ENCODE assay signal across 9 cellular contexts in the genomic region with DNA sequence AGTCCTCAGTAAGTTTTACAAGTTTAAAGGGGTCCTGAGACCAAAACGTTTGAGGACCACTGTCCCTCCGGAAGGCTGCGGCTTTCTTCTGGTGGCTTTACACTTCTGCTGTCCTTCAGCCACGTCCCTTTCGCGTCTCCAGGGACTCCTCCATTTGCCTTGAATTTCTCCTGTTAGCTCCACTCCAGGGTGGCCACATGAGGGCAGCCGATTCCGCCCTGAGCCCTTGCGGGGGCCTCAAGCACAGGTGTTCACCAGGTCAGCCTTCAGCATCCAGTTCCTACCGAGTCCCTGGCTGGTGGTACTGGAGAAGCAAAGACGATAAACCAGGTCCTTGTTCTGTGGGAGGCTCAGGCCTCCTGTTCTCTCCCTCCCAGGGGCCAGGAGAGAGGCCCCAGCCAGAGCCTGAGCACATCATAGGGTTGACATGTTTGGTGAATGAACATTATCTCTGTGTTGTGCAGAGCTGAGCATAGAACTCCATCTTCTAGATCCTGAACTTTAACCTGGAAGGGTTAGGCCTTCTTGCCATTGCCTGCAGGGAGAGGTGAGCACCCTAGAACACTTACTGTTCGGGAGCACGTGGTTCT. TPM values are rescaled to one million over a fixed set of nuclear protein-coding genes. Genes with fewer than 3 reads are reported as not detected.
DNase-seq lines count a peak whose midpoint lies in the region; ATAC-seq, FAIRE-seq and TF ChIP-seq lines count a peak whose summit lies in the region.
"Had no signal": no experiment of that assay in that cellular context is flagged by ENCODE, and none has a peak within 500 bp of the region (broad histone marks: within the 10 kb centered on the region; RNA-seq: fewer than 3 reads in every experiment).

No MANE protein-coding gene starts in this region.

- no peak overlapping the region for H2AFZ ChIP-seq in endothelial cell of umbilical vein (ENCODE audit: low read depth, low read length)

- 71% methylated on average over 13 of the region's 13 CpGs for WGBS in A549 (ENCODE audit: missing lambda C conversion rate)

- no peak for FAIRE-seq in A549 (lab: Jason Lieb, UNC)
- FAIRE-seq in endothelial cell of umbilical vein (lab: Jason Lieb, UNC): peak; percentile 35

- peaks cover 7% of the 10 kb centered on the region for H3K4me1 Mint-ChIP-seq in activated CD4-positive, alpha-beta T cell treated with anti-CD3 and anti-CD28 coated beads, Interleukin-2, amount 10 ng/mL, durations not matched to agents 24 days and 14 days

- POLR2A ChIA-PET in A549 (lab: Yijun Ruan, JAX): no interaction called here
- POLR2A ChIA-PET in endothelial cell of umbilical vein (lab: Charles Lee): no interaction called here

- no TSS peak for BruUV-seq in endothelial cell of umbilical vein (replicated peaks; lab: Mats Ljungman, UMichigan)

- H3K4me1 ChIP-seq in A549 (no peaks in the 10 kb centered on the region), endothelial cell of umbilical vein (ENCODE audit: control insufficient read depth, extremely low read depth, insufficient read depth, low read length) (no peaks in the 10 kb centered on the region), tibial artery (no peaks in the 10 kb centered on the region)

- TF ChIP-seq CTCF in A549 (IDR thresholded peaks at IDR 0.05) (peak; percentile 46), HL-60 (IDR thresholded peaks at IDR 0.05; ENCODE audit: insufficient read depth, low read length) (peak; percentile 44), endothelial cell of umbilical vein (IDR thresholded peaks at IDR 0.05; ENCODE audit: extremely low read depth in 1 of 2, insufficient read depth in 1 of 2, low read depth in 1 of 2, low read length in 2 of 2) (peak; percentile 23 to 55), tibial artery (IDR thresholded peaks at IDR 0.05) (peak; percentile 42 to 56)

- H3K9me3 Mint-ChIP-seq in activated CD4-positive, alpha-beta T cell treated with anti-CD3 and anti-CD28 coated beads, Interleukin-2, amount 10 ng/mL, durations not matched to agents 24 days and 14 days: no peaks in the 10 kb centered on the region
- H3K9me3 Mint-ChIP-seq: dendritic cell treated with granulocyte-macrophage colony-stimulating factor and Interleukin-4, amounts not matched to agents 40 ng/mL and 50 ng/mL, for 4 days had no signal

- dilution Hi-C loops in endothelial cell of umbilical vein (cut with MboI; ENCODE audit: extremely low pct_ligation_motif_present, low sequenced_read_pairs): no loop called here

- H3K27me3 ChIP-seq in HL-60 (ENCODE audit: insufficient read depth, poor library complexity, severe bottlenecking) (no peaks in the 10 kb centered on the region), endothelial cell of umbilical vein (ENCODE audit: control insufficient read depth in 2 of 2, insufficient read depth in 2 of 2, low read length in 2 of 2) (no peaks in the 10 kb centered on the region), tibial artery (no peaks in the 10 kb centered on the region)

- peak; percentile 55 to 59 for TF ChIP-seq RAD21 in A549 (conservative IDR thresholded peaks at IDR 0.05 in 1 of 2, IDR thresholded peaks at IDR 0.05 in 1 of 2)

- no peak overlapping the region for H3K4me2 ChIP-seq in A549
- no peak overlapping the region for H3K4me2 ChIP-seq in endothelial cell of umbilical vein (ENCODE audit: insufficient read depth, low read length)

- peak; percentile 28 to 44 for DNase-seq in A549 (ENCODE audit: low read depth in 1 of 2, low spot score in 1 of 2)
- peak; percentile 11 to 67 for DNase-seq in HL-60 (ENCODE audit: low read depth in 1 of 2, low spot score in 1 of 2)
- peak; percentile 77 for DNase-seq in activated CD4-positive, alpha-beta T cell treated with anti-CD3 and anti-CD28 coated beads, Interleukin-2, amount 10 ng/mL, durations not matched to agents 24 days and 14 days
- DNase-seq in endothelial cell of umbilical vein (ENCODE audit: low read depth, low spot score): peak; percentile 37
- peak; percentile 25 for DNase-seq in myocyte (ENCODE audit: low read depth)
- peak in 1 of 2 donors; percentile 57 for DNase-seq in tibial artery
- no peak for DNase-seq in ureter (ENCODE audit: low spot score)

- no peaks in the 10 kb centered on the region for H4K20me1 ChIP-seq in endothelial cell of umbilical vein (replicated peaks; ENCODE audit: control insufficient read depth, extremely low read depth, insufficient read depth, low read length)

- H3K36me3 ChIP-seq in endothelial cell of umbilical vein (ENCODE audit: control insufficient read depth in 2 of 2, extremely low read depth in 1 of 2, insufficient read depth in 2 of 2, low read length in 2 of 2): no peaks in the 10 kb centered on the region
- peaks cover 0 to 34% (median 0%) of the 10 kb centered on the region in 3 donors for H3K36me3 ChIP-seq in tibial artery

- no peak overlapping the region for H3K27ac Mint-ChIP-seq in activated CD4-positive, alpha-beta T cell treated with anti-CD3 and anti-CD28 coated beads, Interleukin-2, amount 10 ng/mL, durations not matched to agents 24 days and 14 days
- H3K27ac Mint-ChIP-seq: dendritic cell treated with granulocyte-macrophage colony-stimulating factor and Interleukin-4, amounts not matched to agents 40 ng/mL and 50 ng/mL, for 4 days had no signal

- intact Hi-C loops in activated CD4-positive, alpha-beta T cell treated with anti-CD3 and anti-CD28 coated beads, Interleukin-2, amount 10 ng/mL, durations not matched to agents 24 days and 14 days (cut with micrococcal nuclease): no loop called here
- intact Hi-C loops in endothelial cell of umbilical vein (cut with micrococcal nuclease) (loop anchor here (1.0 to 10.0 kb wide), 2 partner anchors 222 to 535 kb away; no protein-coding TSS in a partner anchor), tibial artery (cut with DNase I; ENCODE audit: low total_unique reads) (no loop called here)

- H3K79me2 ChIP-seq in endothelial cell of umbilical vein (ENCODE audit: control insufficient read depth, insufficient read depth, low read length): no peaks in the 10 kb centered on the region

- no peaks in the 10 kb centered on the region for H3K27me3 Mint-ChIP-seq in activated CD4-positive, alpha-beta T cell treated with anti-CD3 and anti-CD28 coated beads, Interleukin-2, amount 10 ng/mL, durations not matched to agents 24 days and 14 days
- H3K27me3 Mint-ChIP-seq: dendritic cell treated with granulocyte-macrophage colony-stimulating factor and Interleukin-4, amounts not matched to agents 40 ng/mL and 50 ng/mL, for 4 days had no signal

- H3K9me3 ChIP-seq in A549 (no peaks in the 10 kb centered on the region), endothelial cell of umbilical vein (replicated peaks; ENCODE audit: control insufficient read depth, insufficient read depth, low read length) (no peaks in the 10 kb centered on the region), tibial artery (no peaks in the 10 kb centered on the region)

- TF ChIP-seq POLR2A in A549 (IDR thresholded peaks at IDR 0.05; ENCODE audit: low read length): no peak
- TF ChIP-seq POLR2A in endothelial cell of umbilical vein (IDR thresholded peaks at IDR 0.05; ENCODE audit: low read depth, low read length): no peak

- H3K4me3 ChIP-seq in A549 (no peak overlapping the region), HL-60 (replicated peaks; ENCODE audit: insufficient read depth, low read length) (no peak overlapping the region), endothelial cell of umbilical vein (replicated peaks in 1 of 3; ENCODE audit: insufficient read depth in 1 of 3, low read depth in 1 of 3, low read length in 3 of 3) (no peak overlapping the region), tibial artery (no peak overlapping the region)

- no peak overlapping the region for H3K9ac ChIP-seq in endothelial cell of umbilical vein (replicated peaks; ENCODE audit: extremely low read depth, insufficient read depth, low read length)

- TF ChIP-seq EP300 in A549 (IDR thresholded peaks at IDR 0.05): no peak

- H3K9me1 ChIP-seq in endothelial cell of umbilical vein (replicated peaks; ENCODE audit: control insufficient read depth, extremely low read depth, insufficient read depth, low read length): no peaks in the 10 kb centered on the region

- H3K36me3 Mint-ChIP-seq in activated CD4-positive, alpha-beta T cell treated with anti-CD3 and anti-CD28 coated beads, Interleukin-2, amount 10 ng/mL, durations not matched to agents 24 days and 14 days (ENCODE audit: low read depth): peaks cover 3% of the 10 kb centered on the region

- H3K4me3 Mint-ChIP-seq in activated CD4-positive, alpha-beta T cell treated with anti-CD3 and anti-CD28 coated beads, Interleukin-2, amount 10 ng/mL, durations not matched to agents 24 days and 14 days: no peak overlapping the region
- H3K4me3 Mint-ChIP-seq: dendritic cell treated with granulocyte-macrophage colony-stimulating factor and Interleukin-4, amounts not matched to agents 40 ng/mL and 50 ng/mL, for 4 days had no signal

- H3K27ac ChIP-seq in A549 (no peak overlapping the region), HL-60 (replicated peaks) (no peak overlapping the region), endothelial cell of umbilical vein (ENCODE audit: insufficient read depth, low read depth, low read length) (no peak overlapping the region), tibial artery (no peak overlapping the region)

- ATAC-seq in A549 (peak; percentile 78 to 81; a peak in 5 of 6 replicates), GM18519 (IDR thresholded peaks at IDR 0.05; ENCODE audit: low FRiP score, unreplicated experiment) (peak; percentile 33)

- CTCF ChIA-PET in A549 (lab: Yijun Ruan, JAX): interaction anchor here (0.8 to 1.8 kb wide), 6 partner anchors 9 to 365 kb away, joined by 3 to 5 read pairs (median 3); no protein-coding TSS in a partner anchor
- CTCF ChIA-PET in endothelial cell of umbilical vein (lab: Charles Lee): interaction anchor here (0.5 to 3.1 kb wide), 22 partner anchors 8 to 630 kb away, joined by 3 to 41 read pairs (median 4); partner anchors contain the start of gene COQ8A

RNA-seq across cellular contexts. Expression of gene COQ8A, which starts 27.4 kb away (rescaled TPM):
- polyA plus RNA-seq in A549 (2011; rRNA removed): 10.8 and 11.1 TPM in 2 replicates
- 14.3 and 18.2 TPM in 2 replicates for polyA plus RNA-seq in A549 (2012; cell fraction: cytosol; rRNA removed)
- polyA plus RNA-seq in A549 (2012; cell fraction: nucleus; rRNA removed): 36.0 and 43.4 TPM in 2 replicates
- polyA plus RNA-seq in A549 (2017; fragmentation: RNase III; extraction: RNeasy Plus Mini Kit Qiagen cat#74134 plus additional on column Dnase treatment): 12.4 to 14.0 TPM (median 13.3 TPM) in 3 replicates
- polyA minus RNA-seq in A549 (2011; rRNA and poly(A)+ RNA removed): 7.9 TPM in 2 replicates
- total RNA-seq in activated CD4-positive, alpha-beta T cell treated with anti-CD3 and anti-CD28 coated beads, Interleukin-2, amount 10 ng/mL, durations not matched to agents 24 days and 14 days: 27.0 and 35.3 TPM in 2 replicates
- 7.3 and 9.4 TPM in 2 replicates for total RNA-seq in endothelial cell of umbilical vein
- polyA plus RNA-seq in endothelial cell of umbilical vein: 5.7 and 6.8 TPM in 2 replicates
- polyA plus RNA-seq in endothelial cell of umbilical vein (2011; cell fraction: cytosol; rRNA removed): 4.5 and 5.3 TPM in 2 replicates
- polyA plus RNA-seq in endothelial cell of umbilical vein (2011; cell fraction: nucleus; rRNA removed): 14.8 and 14.9 TPM in 2 replicates
- polyA plus RNA-seq in endothelial cell of umbilical vein (2012): 4.5 and 6.5 TPM in 2 replicates
- polyA minus RNA-seq in endothelial cell of umbilical vein: 5.6 and 6.3 TPM in 2 replicates
- polyA minus RNA-seq in endothelial cell of umbilical vein (2011; cell fraction: cytosol; rRNA and poly(A)+ RNA removed): 11.8 TPM
- 3.5 and 4.9 TPM in 2 replicates for polyA minus RNA-seq in endothelial cell of umbilical vein (2011; cell fraction: nucleus; rRNA and poly(A)+ RNA removed)
- 75.3 and 142 TPM in 2 replicates for total RNA-seq in myocyte
- 31.6 TPM for polyA plus RNA-seq in myocyte (2012)
- total RNA-seq in ureter: 32.7 TPM

RNA-seq across cellular contexts. Expression of gene PSEN2, which starts 42.3 kb away (rescaled TPM):
- polyA plus RNA-seq in A549 (2011; rRNA removed) (24.2 and 27.9 TPM in 2 replicates), A549 (2017; fragmentation: RNase III; extraction: RNeasy Plus Mini Kit Qiagen cat#74134 plus additional on column Dnase treatment) (22.0 to 23.4 TPM (median 23.4 TPM) in 3 replicates), endothelial cell of umbilical vein (18.1 and 19.3 TPM in 2 replicates)
- 24.1 and 29.9 TPM in 2 replicates for polyA plus RNA-seq in A549 (2012; cell fraction: cytosol; rRNA removed)
- polyA plus RNA-seq in A549 (2012; cell fraction: nucleus; rRNA removed): 69.5 and 71.7 TPM in 2 replicates
- polyA minus RNA-seq in A549 (2011; rRNA and poly(A)+ RNA removed): 39.1 and 39.8 TPM in 2 replicates
- 10.4 and 10.7 TPM in 2 replicates for total RNA-seq in activated CD4-positive, alpha-beta T cell treated with anti-CD3 and anti-CD28 coated beads, Interleukin-2, amount 10 ng/mL, durations not matched to agents 24 days and 14 days
- total RNA-seq in endothelial cell of umbilical vein (12.5 and 17.1 TPM in 2 replicates), myocyte (266 and 305 TPM in 2 replicates), ureter (29.1 TPM)
- 10.4 TPM in 2 replicates for polyA plus RNA-seq in endothelial cell of umbilical vein (2011; cell fraction: cytosol; rRNA removed)
- polyA plus RNA-seq in endothelial cell of umbilical vein (2011; cell fraction: nucleus; rRNA removed): 18.3 and 19.6 TPM in 2 replicates
- 7.9 and 9.5 TPM in 2 replicates for polyA plus RNA-seq in endothelial cell of umbilical vein (2012)
- polyA minus RNA-seq in endothelial cell of umbilical vein: 23.9 and 29.4 TPM in 2 replicates
- 14.2 TPM for polyA minus RNA-seq in endothelial cell of umbilical vein (2011; cell fraction: cytosol; rRNA and poly(A)+ RNA removed)
- polyA minus RNA-seq in endothelial cell of umbilical vein (2011; cell fraction: nucleus; rRNA and poly(A)+ RNA removed): 11.6 and 11.8 TPM in 2 replicates
- 58.6 TPM for polyA plus RNA-seq in myocyte (2012)
